ENCODE assay signal across 24 cellular contexts in the genomic region with DNA sequence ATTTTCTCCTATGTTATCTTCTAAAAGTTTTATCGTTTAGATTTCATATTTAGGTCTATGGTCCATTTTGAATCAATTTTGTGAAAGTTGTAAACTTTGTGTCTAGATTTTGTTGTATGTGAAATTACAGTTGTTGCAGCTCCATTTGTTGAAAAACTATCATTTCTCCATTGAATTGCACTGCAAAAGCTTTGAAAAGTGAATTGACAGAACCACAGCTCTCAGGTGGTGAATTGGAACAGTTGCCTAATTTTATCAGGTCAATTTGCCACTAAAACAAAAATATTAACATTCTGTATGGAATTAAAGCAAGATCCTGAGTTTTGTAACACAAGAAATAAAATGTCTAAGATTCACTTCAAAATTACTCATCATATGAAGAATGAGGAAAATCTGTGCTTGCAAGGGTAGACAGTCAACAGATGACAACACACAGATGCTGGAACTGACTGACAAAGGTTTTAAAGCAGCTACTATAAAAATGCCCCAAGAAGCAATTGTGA.
"Had no signal": no experiment of that assay in that cellular context is flagged by ENCODE, and none has a peak within 500 bp of the region (broad histone marks: within the 10 kb centered on the region; RNA-seq: fewer than 3 reads in every experiment).

No MANE protein-coding gene starts in this region.

- H3K27ac ChIP-seq: SJSA1, SK-N-MC had no signal

- H3K4me1 ChIP-seq: SJSA1 had no signal

- ATAC-seq: HepG2 had no signal

- H3K36me3 ChIP-seq: MG63, SJSA1 had no signal

- H3K4me3 ChIP-seq: MG63, SJSA1, SK-N-MC had no signal

- DNase-seq: IMR-90, Karpas-422, KG1, MG63, NCI-H1092, NCI-H1105 treated with DMSO at 0.1 percent for 48 hours, NCI-H1417 treated with DMSO at 0.1 percent for 48 hours, NCI-H146, NCI-H1694 treated with DMSO at 0.1 percent for 48 hours, NCI-H1930, NCI-H2081, NCI-H2171, NCI-H226, NCI-H446, NCI-H510A, NCI-H524 treated with DMSO at 0.1 percent for 48 hours, NCI-H69, NCI-H774, Right ventricle myocardium superior, RPMI8226, SIG-M5 had no signal

- H3K27me3 ChIP-seq: MG63, SJSA1 had no signal

- H3K9me3 ChIP-seq: MG63, SJSA1 had no signal
